ENCODE assay signal across 1 cellular context in the genomic region with DNA sequence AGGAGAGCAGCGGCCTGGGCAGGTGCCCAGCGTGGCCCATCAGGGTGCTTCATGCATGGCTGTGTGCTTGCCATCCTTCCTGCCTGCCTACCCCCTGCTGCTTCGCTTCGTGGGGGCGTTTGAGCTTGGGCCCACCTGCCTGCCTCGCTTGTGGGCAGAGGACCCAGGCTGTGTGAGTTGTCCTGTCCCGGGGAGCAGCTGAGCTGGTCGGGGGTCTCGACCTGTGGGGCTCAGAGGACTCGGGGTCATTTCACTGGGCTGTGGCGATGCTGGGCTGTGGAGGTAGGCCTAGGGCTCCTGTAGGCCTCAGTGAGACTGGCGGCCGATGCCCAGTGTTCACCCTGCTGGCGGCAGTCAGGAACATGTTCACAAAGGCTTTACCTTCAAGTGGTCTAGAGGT.
TF ChIP-seq lines count a peak whose summit lies in the region.

No MANE protein-coding gene starts in this region.

TF ChIP-seq in HCT116, 20 proteins besides CTCF, POLR2A, EP300 and RAD21:
- TF ChIP-seq ELF1 (IDR thresholded peaks at IDR 0.05; ENCODE audit: borderline replicate concordance, low read depth) (no peak), TCF7L2 (IDR thresholded peaks at IDR 0.05; ENCODE audit: borderline replicate concordance, extremely low read depth, insufficient read depth, insufficient read length) (no peak), EGR1 (IDR thresholded peaks at IDR 0.05; ENCODE audit: low read depth) (no peak)
- TF ChIP-seq, protein P1, sequence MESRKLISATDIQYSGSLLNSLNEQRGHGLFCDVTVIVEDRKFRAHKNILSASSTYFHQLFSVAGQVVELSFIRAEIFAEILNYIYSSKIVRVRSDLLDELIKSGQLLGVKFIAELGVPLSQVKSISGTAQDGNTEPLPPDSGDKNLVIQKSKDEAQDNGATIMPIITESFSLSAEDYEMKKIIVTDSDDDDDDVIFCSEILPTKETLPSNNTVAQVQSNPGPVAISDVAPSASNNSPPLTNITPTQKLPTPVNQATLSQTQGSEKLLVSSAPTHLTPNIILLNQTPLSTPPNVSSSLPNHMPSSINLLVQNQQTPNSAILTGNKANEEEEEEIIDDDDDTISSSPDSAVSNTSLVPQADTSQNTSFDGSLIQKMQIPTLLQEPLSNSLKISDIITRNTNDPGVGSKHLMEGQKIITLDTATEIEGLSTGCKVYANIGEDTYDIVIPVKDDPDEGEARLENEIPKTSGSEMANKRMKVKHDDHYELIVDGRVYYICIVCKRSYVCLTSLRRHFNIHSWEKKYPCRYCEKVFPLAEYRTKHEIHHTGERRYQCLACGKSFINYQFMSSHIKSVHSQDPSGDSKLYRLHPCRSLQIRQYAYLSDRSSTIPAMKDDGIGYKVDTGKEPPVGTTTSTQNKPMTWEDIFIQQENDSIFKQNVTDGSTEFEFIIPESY (IDR thresholded peaks at IDR 0.05; ENCODE audit: extremely low read depth, insufficient replicate concordance, low read length): no peak
